In genomic region chr2:66069937-66070716, GRCh38 we compare ENCODE assay signal across 21 cellular contexts.
"Had no signal": no experiment of that assay in that cellular context is flagged by ENCODE, and none has a peak within 500 bp of the region (broad histone marks: within the 10 kb centered on the region; RNA-seq: fewer than 3 reads in every experiment).

No MANE protein-coding gene starts in this region.

- H3K27ac ChIP-seq: colonic mucosa, heart left ventricle had no signal

- H3K4me3 Mint-ChIP-seq: activated CD4-positive, alpha-beta T cell treated with anti-CD3 and anti-CD28 coated beads, Interleukin-2, amount 10 ng/mL, durations not matched to agents 7 days and 5 days; activated naive CD4-positive, alpha-beta T cell treated with anti-CD3 and anti-CD28 coated beads, Interleukin-2, amount 10 ng/mL, durations not matched to agents 7 days and 5 days; activated naive CD8-positive, alpha-beta T cell treated with anti-CD3 and anti-CD28 coated beads, Interleukin-2, amount 50 U/mL, for 24 hours; activated T-cell treated with anti-CD3 and anti-CD28 coated beads, Interleukin-2, amount 50 U/mL, for 4 hours; immature natural killer cell; natural killer cell treated with Interleukin-12 subunit alpha and Interleukin-12 subunit beta and Interleukin-15 and Interleukin-18, amount 100 ng/mL, for 72 hours had no signal

- H3K9me3 ChIP-seq: colonic mucosa, heart left ventricle had no signal

- H3K36me3 ChIP-seq: colonic mucosa, heart left ventricle had no signal

- H3K4me1 Mint-ChIP-seq: activated CD4-positive, alpha-beta T cell treated with anti-CD3 and anti-CD28 coated beads, Interleukin-2, amount 10 ng/mL, durations not matched to agents 7 days and 5 days; activated naive CD4-positive, alpha-beta T cell treated with anti-CD3 and anti-CD28 coated beads, Interleukin-2, amount 10 ng/mL, durations not matched to agents 7 days and 5 days; activated naive CD8-positive, alpha-beta T cell treated with anti-CD3 and anti-CD28 coated beads, Interleukin-2, amount 50 U/mL, for 24 hours; immature natural killer cell had no signal

- H3K36me3 Mint-ChIP-seq: activated naive CD4-positive, alpha-beta T cell treated with anti-CD3 and anti-CD28 coated beads, Interleukin-2, amount 10 ng/mL, durations not matched to agents 7 days and 5 days; brain; immature natural killer cell; natural killer cell treated with Interleukin-12 subunit alpha and Interleukin-12 subunit beta and Interleukin-15 and Interleukin-18, amount 100 ng/mL, for 72 hours had no signal

- H3K9me3 Mint-ChIP-seq: activated CD4-positive, alpha-beta T cell treated with anti-CD3 and anti-CD28 coated beads, Interleukin-2, amount 10 ng/mL, durations not matched to agents 7 days and 5 days; activated naive CD4-positive, alpha-beta T cell treated with anti-CD3 and anti-CD28 coated beads, Interleukin-2, amount 10 ng/mL, durations not matched to agents 7 days and 5 days; activated T-cell treated with anti-CD3 and anti-CD28 coated beads, Interleukin-2, amount 50 U/mL, for 4 hours; natural killer cell treated with Interleukin-12 subunit alpha and Interleukin-12 subunit beta and Interleukin-15 and Interleukin-18, amount 100 ng/mL, for 72 hours had no signal

- H3K27ac Mint-ChIP-seq: activated CD4-positive, alpha-beta T cell treated with anti-CD3 and anti-CD28 coated beads, Interleukin-2, amount 10 ng/mL, durations not matched to agents 7 days and 5 days; activated naive CD4-positive, alpha-beta T cell treated with anti-CD3 and anti-CD28 coated beads, Interleukin-2, amount 10 ng/mL, durations not matched to agents 7 days and 5 days; activated naive CD8-positive, alpha-beta T cell treated with anti-CD3 and anti-CD28 coated beads, Interleukin-2, amount 50 U/mL, for 24 hours; immature natural killer cell; natural killer cell treated with Interleukin-12 subunit alpha and Interleukin-12 subunit beta and Interleukin-15 and Interleukin-18, amount 100 ng/mL, for 72 hours had no signal

- H3K4me1 ChIP-seq: colonic mucosa, heart left ventricle had no signal

- DNase-seq: activated CD4-positive, alpha-beta T cell treated with anti-CD3 and anti-CD28 coated beads, Interleukin-2, amount 10 ng/mL, durations not matched to agents 7 days and 5 days; activated CD8-positive, alpha-beta memory T cell treated with anti-CD3 and anti-CD28 coated beads, Interleukin-2, amount 50 U/mL, for 4 hours; activated naive CD4-positive, alpha-beta T cell treated with anti-CD3 and anti-CD28 coated beads, Interleukin-2, amount 10 ng/mL, durations not matched to agents 7 days and 5 days; activated naive CD8-positive, alpha-beta T cell treated with anti-CD3 and anti-CD28 coated beads, Interleukin-2, amount 50 U/mL, for 24 hours; activated T-cell treated with anti-CD3 and anti-CD28 coated beads, Interleukin-2, amount 50 U/mL, for 4 hours; anterior cingulate cortex; central memory CD4-positive, alpha-beta T cell; colonic mucosa; foreskin melanocyte; heart left ventricle; immature natural killer cell; occipital lobe; stimulated activated CD4-positive, alpha-beta T cell treated with anti-CD3 and anti-CD28 coated beads, Interleukin-1b, Interleukin-23, amount 100 ng/mL, for 48 hours; stimulated activated CD8-positive, alpha-beta memory T cell treated with anti-CD3 and anti-CD28 coated beads, Interleukin-4, amount 100 ng/mL, for 48 hours; stimulated activated naive CD4-positive, alpha-beta T cell treated with Interleukin-2 at 50 U/mL for 16 hours; T-helper 1 cell; T-helper 9 cell; trophoblast cell had no signal

- H3K27me3 ChIP-seq: colonic mucosa, heart left ventricle had no signal

- ATAC-seq: activated CD4-positive, CD25-positive, alpha-beta regulatory T cell treated with anti-CD3 and anti-CD28 coated beads, Interleukin-2, amount 50 U/mL, for 24 hours; activated naive CD8-positive, alpha-beta T cell treated with anti-CD3 and anti-CD28 coated beads, Interleukin-2, amount 50 U/mL, for 24 hours; activated T-cell treated with anti-CD3 and anti-CD28 coated beads, Interleukin-2, amount 50 U/mL, for 4 hours; heart left ventricle; natural killer cell treated with Interleukin-12 subunit alpha and Interleukin-12 subunit beta and Interleukin-15 and Interleukin-18, amount 100 ng/mL, for 72 hours had no signal

- H3K27me3 Mint-ChIP-seq: activated CD4-positive, alpha-beta T cell treated with anti-CD3 and anti-CD28 coated beads, Interleukin-2, amount 10 ng/mL, durations not matched to agents 7 days and 5 days; activated naive CD4-positive, alpha-beta T cell treated with anti-CD3 and anti-CD28 coated beads, Interleukin-2, amount 10 ng/mL, durations not matched to agents 7 days and 5 days; activated naive CD8-positive, alpha-beta T cell treated with anti-CD3 and anti-CD28 coated beads, Interleukin-2, amount 50 U/mL, for 24 hours; natural killer cell treated with Interleukin-12 subunit alpha and Interleukin-12 subunit beta and Interleukin-15 and Interleukin-18, amount 100 ng/mL, for 72 hours had no signal

- H3K4me3 ChIP-seq: colonic mucosa, heart left ventricle had no signal
